Comparison of ENCODE assay signal across 8 cellular contexts in the genomic region with DNA sequence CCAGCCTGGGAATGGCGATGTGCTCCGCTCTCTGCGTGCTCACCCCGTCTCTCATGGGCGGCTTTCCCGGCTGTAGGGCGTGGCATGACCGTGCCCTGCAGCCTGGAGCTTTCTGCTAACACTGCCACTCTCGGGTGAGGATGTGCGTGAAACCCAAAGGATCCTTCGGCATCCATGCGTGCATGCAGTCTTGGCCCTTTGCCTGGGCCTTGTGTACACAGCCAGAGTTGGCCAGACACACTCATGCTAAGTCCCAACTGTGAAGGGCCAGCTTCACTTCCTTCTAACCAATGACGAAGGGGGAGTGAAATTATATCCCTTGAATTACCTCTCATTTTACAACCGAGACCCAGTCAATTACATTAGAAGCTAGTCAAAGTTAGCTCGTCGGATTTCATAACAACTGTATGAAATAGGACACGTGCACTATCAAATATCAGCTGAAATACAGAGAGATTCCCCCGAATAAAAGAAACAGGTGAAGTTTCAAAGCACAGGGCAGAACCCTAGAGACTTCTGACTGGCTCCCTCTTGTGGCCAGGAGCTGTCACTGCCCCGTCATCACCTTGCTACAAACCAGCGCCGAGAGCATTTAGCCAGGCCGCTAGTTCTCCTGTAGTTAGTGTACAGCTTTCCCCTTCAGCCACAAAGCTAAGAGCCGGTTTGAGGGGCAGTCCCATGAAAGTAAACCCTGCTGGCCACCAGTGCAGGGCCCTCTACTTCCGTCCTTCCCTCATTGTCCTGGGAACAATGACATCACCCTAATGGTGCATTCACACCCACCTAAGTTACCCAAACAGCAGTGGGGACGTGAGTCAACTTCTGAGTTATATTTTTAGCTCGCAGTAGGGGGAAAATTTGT.
A peak's percentile ranks its signal among the peaks of the same experiment; 100 is the strongest.
DNase-seq lines count a peak whose midpoint lies in the region; ATAC-seq and TF ChIP-seq lines count a peak whose summit lies in the region.

No MANE protein-coding gene starts in this region.

- peaks cover 44% of the 10 kb centered on the region for H3K27me3 Mint-ChIP-seq in T-helper 17 cell

- H3K9me3 ChIP-seq in T-helper 17 cell (ENCODE audit: control insufficient read depth, low read length, poor library complexity, severe bottlenecking), result no peaks in the 10 kb centered on the region
- no peaks in the 10 kb centered on the region for H3K9me3 ChIP-seq in smooth muscle cell (replicated peaks; ENCODE audit: low read depth)

- DNase-seq in GM13977 (ENCODE audit: low spot score), result peak; percentile 84
- peak; percentile 23 for DNase-seq in NCI-H1417 treated with DMSO at 0.1 percent for 48 hours (lab: John Stamatoyannopoulos, UW)
- DNase-seq in T-helper 17 cell, result peak; percentile 42 to 59 (median 44)
- peak; percentile 33 for DNase-seq in amniotic epithelial cell (ENCODE audit: low read depth)
- peak; percentile 40 for DNase-seq in hepatic stellate cell (ENCODE audit: low spot score)
- DNase-seq in smooth muscle cell (lab: John Stamatoyannopoulos, UW; ENCODE audit: unreplicated experiment), result no peak
- DNase-seq in NCI-H524 treated with DMSO at 0.1 percent for 48 hours (lab: John Stamatoyannopoulos, UW), result no peak

- H3K27me3 ChIP-seq in smooth muscle cell (ENCODE audit: low read depth), result peaks cover 6% of the 10 kb centered on the region

- H3K36me3 Mint-ChIP-seq in T-helper 17 cell (ENCODE audit: low read depth), result peaks cover 3% of the 10 kb centered on the region

- H4K20me1 ChIP-seq in smooth muscle cell (ENCODE audit: low read depth), result no peaks in the 10 kb centered on the region

- no peaks in the 10 kb centered on the region for H3K36me3 ChIP-seq in smooth muscle cell (ENCODE audit: low read depth)

- WGBS in smooth muscle cell (ENCODE audit: low lambda C conversion rate), result 49% methylated on average over 26 of the region's 26 CpGs

- H3K9ac ChIP-seq in smooth muscle cell (ENCODE audit: low read depth), result no peak overlapping the region

- H3K4me1 ChIP-seq in smooth muscle cell (ENCODE audit: low read depth), result no peaks in the 10 kb centered on the region

- H3K4me1 Mint-ChIP-seq in T-helper 17 cell, result peaks cover 2% of the 10 kb centered on the region

- TF ChIP-seq CTCF in GM13977 (IDR thresholded peaks at IDR 0.05; ENCODE audit: extremely low read depth, insufficient read depth, missing control alignments) (peak; percentile 95), smooth muscle cell (IDR thresholded peaks at IDR 0.05; ENCODE audit: borderline replicate concordance, insufficient read depth, poor library complexity, severe bottlenecking) (peak; percentile 88)

- H3K27ac Mint-ChIP-seq in T-helper 17 cell, result no peak overlapping the region

- no peaks in the 10 kb centered on the region for H3F3A ChIP-seq in smooth muscle cell (ENCODE audit: low read depth)

- peak overlapping the region; percentile 45 for H3K4me2 ChIP-seq in smooth muscle cell

- no peak overlapping the region for H3K27ac ChIP-seq in smooth muscle cell (ENCODE audit: low read depth)

- peak overlapping the region; percentile 28 for H3K4me3 Mint-ChIP-seq in T-helper 17 cell

- H2AFZ ChIP-seq in smooth muscle cell (ENCODE audit: low read depth), result no peak overlapping the region

- ATAC-seq in HG02798 (IDR thresholded peaks at IDR 0.05; ENCODE audit: poor library complexity, unreplicated experiment), result peak; percentile 91
- ATAC-seq in T-helper 17 cell, result peak; percentile 97

- in situ Hi-C loops in GM13977 (cut with MboI; ENCODE audit: low pct_unique_long_range_greater_than_20kb, low sequenced_read_pairs, unreplicated experiment), result loop anchor here (10.0 kb wide), 1 partner anchor 165 kb away; no protein-coding TSS in a partner anchor

- H3K79me2 ChIP-seq in smooth muscle cell (ENCODE audit: low read depth), result no peaks in the 10 kb centered on the region

- no peak overlapping the region for H3K4me3 ChIP-seq in smooth muscle cell

Comparison
In these comparisons a context has a peak if more than half of its experiments do, and no peak if none do; other contexts are left out.
1. DNase-seq: peak in GM13977 (single experiment), NCI-H1417 treated with DMSO at 0.1 percent for 48 hours (single experiment), T-helper 17 cell (3 of 3), amniotic epithelial cell (single experiment) and hepatic stellate cell (single experiment); none in smooth muscle cell (single experiment) and NCI-H524 treated with DMSO at 0.1 percent for 48 hours (single experiment).